Comparison of ENCODE assay signal across 14 cellular contexts in the genomic region with DNA sequence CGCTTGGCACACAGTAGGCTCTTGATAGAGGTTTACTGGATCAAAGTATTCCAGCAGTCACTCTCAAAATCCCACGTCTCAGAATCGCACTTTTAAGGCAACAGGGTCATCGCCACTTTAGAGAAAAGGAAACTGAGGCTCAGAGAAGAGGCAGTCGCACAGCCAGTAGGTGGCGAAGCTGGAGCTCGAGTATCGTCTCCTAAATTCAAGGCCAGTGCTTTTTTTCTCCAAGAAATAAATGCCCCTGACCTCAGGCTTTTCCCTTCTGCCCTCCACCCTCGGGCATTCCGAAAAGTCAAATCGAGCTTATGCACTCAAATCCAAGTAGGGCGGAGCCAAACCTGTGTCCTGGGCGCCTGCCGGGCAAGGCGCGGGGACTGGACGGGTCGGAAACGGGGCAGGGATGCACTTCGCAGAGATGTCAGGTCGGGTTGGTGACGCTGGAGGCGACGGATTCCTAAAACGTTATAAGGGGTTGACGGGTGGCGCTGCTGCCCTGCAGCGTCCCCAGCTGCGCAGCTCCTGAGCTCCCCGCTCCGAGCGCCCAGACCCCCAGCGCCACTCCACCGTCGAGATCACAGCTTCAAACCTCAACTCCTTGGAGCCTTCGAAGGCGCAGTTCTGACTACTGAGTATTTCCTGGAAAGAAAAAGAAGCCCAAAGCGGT. TPM values are rescaled to one million over a fixed set of nuclear protein-coding genes. Genes with fewer than 3 reads are reported as not detected.
DNase-seq lines count a peak whose midpoint lies in the region; ATAC-seq and TF ChIP-seq lines count a peak whose summit lies in the region.
"Had no signal": no experiment of that assay in that cellular context is flagged by ENCODE, and none has a peak within 500 bp of the region (broad histone marks: within the 10 kb centered on the region; RNA-seq: fewer than 3 reads in every experiment).

No MANE protein-coding gene starts in this region.

- no peak for TF ChIP-seq POLR2A in adrenal gland (IDR thresholded peaks at IDR 0.05)

- H3K9me3 Mint-ChIP-seq in HFFc6 (peaks cover 4% of the 10 kb centered on the region; the same call in 1 of the 2 replicates), neural crest cell (no peaks in the 10 kb centered on the region)

- no peaks in the 10 kb centered on the region for H3K36me3 ChIP-seq in adrenal gland (replicated peaks in 1 of 2)
- H3K36me3 ChIP-seq: ovary had no signal

- H3K4me3 ChIP-seq in choroid plexus epithelial cell (ENCODE audit: low read depth, low read length), result no peak overlapping the region
- H3K4me3 ChIP-seq in adrenal gland, result no peak overlapping the region
- H3K4me3 ChIP-seq: ovary had no signal

- peaks cover 0 to 7% of the 10 kb centered on the region in 2 donors for H3K4me1 ChIP-seq in adrenal gland (replicated peaks in 1 of 2)

- DNase-seq in DMS79 treated with DMSO at 0.1 percent for 48 hours (lab: John Stamatoyannopoulos, UW) (peak; percentile 3), DMS79 (lab: John Stamatoyannopoulos, UW) (no peak), HFFc6 (no peak), choroid plexus epithelial cell (ENCODE audit: low read depth) (no peak), neural crest cell (ENCODE audit: low read depth, low spot score) (peak; percentile 2), SW 1271 (lab: John Stamatoyannopoulos, UW) (no peak), adrenal gland (no peak)
- DNase-seq: activated naive CD4-positive, alpha-beta T cell treated with anti-CD3 and anti-CD28 coated beads, Interleukin-2, amount 50 U/mL, for 16 hours; kidney; ovary; stimulated activated CD4-positive, alpha-beta T cell treated with anti-CD3 and anti-CD28 coated beads, Interleukin-4, amount 100 ng/mL, for 24 hours; substantia nigra had no signal

- H3K27me3 ChIP-seq in adrenal gland, result peaks cover 96% of the 10 kb centered on the region

- WGBS in adrenal gland, 4 donors, result 4 to 5% (median 4%) methylated on average over 20 to 38 of the region's 38 CpGs

- H3K9me3 ChIP-seq in adrenal gland (replicated peaks in 1 of 3), result no peaks in the 10 kb centered on the region
- H3K9me3 ChIP-seq: ovary had no signal

- ATAC-seq in HG02938 (IDR thresholded peaks at IDR 0.05; ENCODE audit: unreplicated experiment), result no peak

- intact Hi-C loops in adrenal gland (cut with DNase I), result no loop called here

- H3K27me3 Mint-ChIP-seq in HFFc6 (ENCODE audit: insufficient read depth) (peaks cover 69% of the 10 kb centered on the region), neural crest cell (ENCODE audit: low read depth) (peaks cover 100% of the 10 kb centered on the region)

- H3K27ac ChIP-seq in adrenal gland, result no peak overlapping the region
- H3K27ac ChIP-seq: HL-60, ovary had no signal

- H3K36me3 Mint-ChIP-seq in HFFc6 (ENCODE audit: low read depth) (no peaks in the 10 kb centered on the region), neural crest cell (ENCODE audit: low read depth) (no peaks in the 10 kb centered on the region)

- no peak overlapping the region for H3K27ac Mint-ChIP-seq in HFFc6
- H3K27ac Mint-ChIP-seq in neural crest cell (ENCODE audit: unreplicated experiment), result no peak overlapping the region

- H3K4me3 Mint-ChIP-seq in HFFc6, result no peak overlapping the region
- peak overlapping the region; percentile 72 for H3K4me3 Mint-ChIP-seq in neural crest cell

- TF ChIP-seq CTCF in HFFc6 (IDR thresholded peaks at IDR 0.05) (peak; percentile 57), choroid plexus epithelial cell (conservative IDR thresholded peaks at IDR 0.05; ENCODE audit: low read depth, low read length) (peak; percentile 39), neural crest cell (conservative IDR thresholded peaks at IDR 0.05) (peak; percentile 43), adrenal gland (IDR thresholded peaks at IDR 0.05) (no peak)

- H3K4me1 Mint-ChIP-seq in HFFc6 (ENCODE audit: low read depth) (peaks cover 11% of the 10 kb centered on the region), neural crest cell (peaks cover 49% of the 10 kb centered on the region)

RNA-seq across cellular contexts. Expression of a gene that starts 4.7 kb away (rescaled TPM):
- not detected for total RNA-seq in HFFc6 (2021; fragmentation: NEBNext Ultra II Directional; extraction: Animal tissue kit (Norgen Biotek cat#: 25700))
- not detected in 2 replicates for total RNA-seq in neural crest cell
- total RNA-seq in adrenal gland, result not detected
- polyA plus RNA-seq in adrenal gland, result not detected
- total RNA-seq: kidney had no signal
- polyA plus RNA-seq: ovary had no signal

Comparison
In these comparisons a context has a peak if more than half of its experiments do, and no peak if none do; other contexts are left out.
1. DNase-seq: peak in DMS79 treated with DMSO at 0.1 percent for 48 hours (single experiment) and neural crest cell (single experiment); none in DMS79 (single experiment), HFFc6 (single experiment), choroid plexus epithelial cell (single experiment), SW 1271 (0 of 2) and adrenal gland (0 of 7).
2. CTCF ChIP-seq: peak in HFFc6 (single experiment), choroid plexus epithelial cell (single experiment) and neural crest cell (single experiment); none in adrenal gland (0 of 6).